Comparison of ENCODE assay signal across 1 cellular context in the genomic region with DNA sequence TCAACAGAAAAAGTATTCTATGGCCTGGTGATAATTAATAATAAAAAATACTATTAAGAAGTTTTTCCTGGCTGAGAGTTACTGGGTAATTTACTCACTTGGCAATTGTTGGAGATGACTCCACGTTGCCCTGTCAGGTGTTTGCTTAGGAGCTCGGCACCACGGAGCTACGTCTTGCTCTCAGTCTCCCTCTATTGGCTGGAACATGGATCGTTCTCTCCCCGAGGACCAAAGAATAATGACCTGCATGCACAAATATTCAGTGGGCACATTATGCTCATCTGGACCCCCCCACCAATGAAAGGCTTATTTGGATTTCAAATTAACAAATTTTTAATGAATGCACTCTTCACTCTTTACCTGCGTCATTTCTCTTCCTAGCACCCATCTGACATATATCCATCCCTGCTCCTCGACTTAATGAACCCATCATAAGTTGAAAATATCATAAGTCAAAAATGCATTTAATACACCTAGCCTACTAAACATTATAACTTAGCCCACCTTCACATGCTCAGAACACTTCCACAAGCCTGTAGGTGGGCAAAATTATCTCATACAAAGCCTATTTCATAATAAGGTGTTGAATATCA.
TF ChIP-seq lines count a peak whose summit lies in the region.

No MANE protein-coding gene starts in this region.

TF ChIP-seq in HCT116, 20 proteins besides CTCF, POLR2A, EP300 and RAD21 (continued from another document):
- TF ChIP-seq, protein P1, sequence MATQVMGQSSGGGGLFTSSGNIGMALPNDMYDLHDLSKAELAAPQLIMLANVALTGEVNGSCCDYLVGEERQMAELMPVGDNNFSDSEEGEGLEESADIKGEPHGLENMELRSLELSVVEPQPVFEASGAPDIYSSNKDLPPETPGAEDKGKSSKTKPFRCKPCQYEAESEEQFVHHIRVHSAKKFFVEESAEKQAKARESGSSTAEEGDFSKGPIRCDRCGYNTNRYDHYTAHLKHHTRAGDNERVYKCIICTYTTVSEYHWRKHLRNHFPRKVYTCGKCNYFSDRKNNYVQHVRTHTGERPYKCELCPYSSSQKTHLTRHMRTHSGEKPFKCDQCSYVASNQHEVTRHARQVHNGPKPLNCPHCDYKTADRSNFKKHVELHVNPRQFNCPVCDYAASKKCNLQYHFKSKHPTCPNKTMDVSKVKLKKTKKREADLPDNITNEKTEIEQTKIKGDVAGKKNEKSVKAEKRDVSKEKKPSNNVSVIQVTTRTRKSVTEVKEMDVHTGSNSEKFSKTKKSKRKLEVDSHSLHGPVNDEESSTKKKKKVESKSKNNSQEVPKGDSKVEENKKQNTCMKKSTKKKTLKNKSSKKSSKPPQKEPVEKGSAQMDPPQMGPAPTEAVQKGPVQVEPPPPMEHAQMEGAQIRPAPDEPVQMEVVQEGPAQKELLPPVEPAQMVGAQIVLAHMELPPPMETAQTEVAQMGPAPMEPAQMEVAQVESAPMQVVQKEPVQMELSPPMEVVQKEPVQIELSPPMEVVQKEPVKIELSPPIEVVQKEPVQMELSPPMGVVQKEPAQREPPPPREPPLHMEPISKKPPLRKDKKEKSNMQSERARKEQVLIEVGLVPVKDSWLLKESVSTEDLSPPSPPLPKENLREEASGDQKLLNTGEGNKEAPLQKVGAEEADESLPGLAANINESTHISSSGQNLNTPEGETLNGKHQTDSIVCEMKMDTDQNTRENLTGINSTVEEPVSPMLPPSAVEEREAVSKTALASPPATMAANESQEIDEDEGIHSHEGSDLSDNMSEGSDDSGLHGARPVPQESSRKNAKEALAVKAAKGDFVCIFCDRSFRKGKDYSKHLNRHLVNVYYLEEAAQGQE (IDR thresholded peaks at IDR 0.05; ENCODE audit: low read depth), result no peak
- TF ChIP-seq POLR2AphosphoS5 (IDR thresholded peaks at IDR 0.05; ENCODE audit: low read depth, low read length) (no peak), EZH2phosphoT487 (IDR thresholded peaks at IDR 0.05; ENCODE audit: borderline replicate concordance) (no peak)
